Comparison of ENCODE assay signal across 1 cellular context in the genomic region with DNA sequence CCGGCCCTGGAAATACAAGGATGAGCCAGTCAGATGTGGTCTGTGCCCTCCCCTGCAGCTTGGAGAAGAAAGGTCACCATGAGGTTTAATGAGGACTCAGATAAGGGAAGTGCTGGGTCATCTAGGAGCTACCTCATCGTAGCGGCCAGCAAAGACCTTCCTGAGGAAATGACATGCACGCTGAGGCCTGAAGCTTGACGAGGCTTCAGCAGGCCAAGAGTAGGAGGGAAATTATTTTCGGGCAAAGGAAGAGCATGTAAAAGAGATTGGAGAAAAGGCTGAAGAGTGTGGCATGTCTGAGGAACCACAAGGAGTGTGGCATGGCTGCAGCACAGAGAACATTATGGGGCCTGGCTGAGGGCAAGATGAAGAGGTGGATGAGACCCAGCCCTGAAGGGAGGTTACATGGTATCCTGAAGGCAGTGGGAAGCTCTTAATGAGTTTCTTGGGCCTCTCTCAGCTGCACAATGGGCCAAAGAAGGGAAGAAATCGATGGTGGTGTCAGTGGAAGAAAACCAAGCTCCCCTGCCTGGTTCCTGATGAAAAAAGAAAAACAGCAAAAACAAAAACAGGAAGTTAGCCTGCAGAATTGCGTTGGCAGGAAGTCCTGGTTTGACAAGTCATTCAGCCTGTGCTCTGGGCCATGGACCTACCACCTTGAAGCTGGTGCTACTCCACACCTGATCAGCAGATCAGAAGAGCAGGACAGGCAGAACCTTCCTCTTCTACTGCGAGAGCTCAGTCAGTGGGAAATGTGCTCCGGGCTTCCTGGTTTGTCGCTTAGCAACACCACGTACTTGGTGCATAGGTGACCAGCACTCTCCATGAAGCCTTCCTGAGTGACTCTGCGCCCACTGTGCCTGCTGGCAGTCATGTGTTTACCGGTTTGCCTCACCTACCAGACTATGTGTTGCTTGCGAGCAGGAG.
TF ChIP-seq lines count a peak whose summit lies in the region.

No MANE protein-coding gene starts in this region.

TF ChIP-seq in K562, 482 proteins besides CTCF, POLR2A, EP300 and RAD21 (continued from another document and continues in another):
- TF ChIP-seq, protein P1, sequence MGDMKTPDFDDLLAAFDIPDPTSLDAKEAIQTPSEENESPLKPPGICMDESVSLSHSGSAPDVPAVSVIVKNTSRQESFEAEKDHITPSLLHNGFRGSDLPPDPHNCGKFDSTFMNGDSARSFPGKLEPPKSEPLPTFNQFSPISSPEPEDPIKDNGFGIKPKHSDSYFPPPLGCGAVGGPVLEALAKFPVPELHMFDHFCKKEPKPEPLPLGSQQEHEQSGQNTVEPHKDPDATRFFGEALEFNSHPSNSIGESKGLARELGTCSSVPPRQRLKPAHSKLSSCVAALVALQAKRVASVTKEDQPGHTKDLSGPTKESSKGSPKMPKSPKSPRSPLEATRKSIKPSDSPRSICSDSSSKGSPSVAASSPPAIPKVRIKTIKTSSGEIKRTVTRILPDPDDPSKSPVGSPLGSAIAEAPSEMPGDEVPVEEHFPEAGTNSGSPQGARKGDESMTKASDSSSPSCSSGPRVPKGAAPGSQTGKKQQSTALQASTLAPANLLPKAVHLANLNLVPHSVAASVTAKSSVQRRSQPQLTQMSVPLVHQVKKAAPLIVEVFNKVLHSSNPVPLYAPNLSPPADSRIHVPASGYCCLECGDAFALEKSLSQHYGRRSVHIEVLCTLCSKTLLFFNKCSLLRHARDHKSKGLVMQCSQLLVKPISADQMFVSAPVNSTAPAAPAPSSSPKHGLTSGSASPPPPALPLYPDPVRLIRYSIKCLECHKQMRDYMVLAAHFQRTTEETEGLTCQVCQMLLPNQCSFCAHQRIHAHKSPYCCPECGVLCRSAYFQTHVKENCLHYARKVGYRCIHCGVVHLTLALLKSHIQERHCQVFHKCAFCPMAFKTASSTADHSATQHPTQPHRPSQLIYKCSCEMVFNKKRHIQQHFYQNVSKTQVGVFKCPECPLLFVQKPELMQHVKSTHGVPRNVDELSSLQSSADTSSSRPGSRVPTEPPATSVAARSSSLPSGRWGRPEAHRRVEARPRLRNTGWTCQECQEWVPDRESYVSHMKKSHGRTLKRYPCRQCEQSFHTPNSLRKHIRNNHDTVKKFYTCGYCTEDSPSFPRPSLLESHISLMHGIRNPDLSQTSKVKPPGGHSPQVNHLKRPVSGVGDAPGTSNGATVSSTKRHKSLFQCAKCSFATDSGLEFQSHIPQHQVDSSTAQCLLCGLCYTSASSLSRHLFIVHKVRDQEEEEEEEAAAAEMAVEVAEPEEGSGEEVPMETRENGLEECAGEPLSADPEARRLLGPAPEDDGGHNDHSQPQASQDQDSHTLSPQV (IDR thresholded peaks at IDR 0.05), result peak; percentile 99
- TF ChIP-seq SMARCE1 (IDR thresholded peaks at IDR 0.05) (peak; percentile 88), MYBL2 (IDR thresholded peaks at IDR 0.05; ENCODE audit: low read depth) (no peak), MYBL2 (CRISPR knock-in tag; IDR thresholded peaks at IDR 0.05; ENCODE audit: borderline replicate concordance) (no peak), OTX1 (CRISPR knock-in tag; IDR thresholded peaks at IDR 0.05) (peak; percentile 93), ZBTB1 (CRISPR knock-in tag; IDR thresholded peaks at IDR 0.05; ENCODE audit: borderline replicate concordance, low read depth) (no peak), ZNF589 (CRISPR knock-in tag; IDR thresholded peaks at IDR 0.05; ENCODE audit: low read depth) (peak; percentile 97), SMAD2 (IDR thresholded peaks at IDR 0.05; ENCODE audit: low read depth, low read length) (no peak), U2AF1 (optimal IDR thresholded peaks at IDR 0.05; ENCODE audit: low read depth, low read length) (no peak), ETV5 (CRISPR knock-in tag; IDR thresholded peaks at IDR 0.05; ENCODE audit: low read depth) (peak; percentile 76), SMAD4 (CRISPR knock-in tag; conservative IDR thresholded peaks at IDR 0.05) (peak; percentile 81), SRSF9 (IDR thresholded peaks at IDR 0.05; ENCODE audit: borderline replicate concordance, low read depth, low read length) (no peak), PHF20 (IDR thresholded peaks at IDR 0.05; ENCODE audit: partially characterized antibody) (peak; percentile 7), FOXK2 (conservative IDR thresholded peaks at IDR 0.05 in 1 of 2, IDR thresholded peaks at IDR 0.05 in 1 of 2; ENCODE audit: low read depth in 2 of 2) (peak in 1 of 2 experiments; percentile 31; a peak in 1 of 4 replicates), KLF10 (CRISPR knock-in tag; IDR thresholded peaks at IDR 0.05) (no peak), TCF3 (CRISPR knock-in tag; IDR thresholded peaks at IDR 0.05) (peak; percentile 86), MAFF (IDR thresholded peaks at IDR 0.05; ENCODE audit: low read length) (peak; percentile 94), SAFB2 (IDR thresholded peaks at IDR 0.05; ENCODE audit: borderline replicate concordance, low read depth, low read length, severe bottlenecking) (no peak), ZNF830 (CRISPR knock-in tag; IDR thresholded peaks at IDR 0.05) (no peak), MTA2 (IDR thresholded peaks at IDR 0.05; ENCODE audit: low read depth) (peak; percentile 60), ZNF785 (CRISPR knock-in tag; IDR thresholded peaks at IDR 0.05) (no peak), CBFA2T2 (conservative IDR thresholded peaks at IDR 0.05) (peak; percentile 76), CHCHD3 (CRISPR knock-in tag; IDR thresholded peaks at IDR 0.05) (no peak)
- TF ChIP-seq, protein P2, sequence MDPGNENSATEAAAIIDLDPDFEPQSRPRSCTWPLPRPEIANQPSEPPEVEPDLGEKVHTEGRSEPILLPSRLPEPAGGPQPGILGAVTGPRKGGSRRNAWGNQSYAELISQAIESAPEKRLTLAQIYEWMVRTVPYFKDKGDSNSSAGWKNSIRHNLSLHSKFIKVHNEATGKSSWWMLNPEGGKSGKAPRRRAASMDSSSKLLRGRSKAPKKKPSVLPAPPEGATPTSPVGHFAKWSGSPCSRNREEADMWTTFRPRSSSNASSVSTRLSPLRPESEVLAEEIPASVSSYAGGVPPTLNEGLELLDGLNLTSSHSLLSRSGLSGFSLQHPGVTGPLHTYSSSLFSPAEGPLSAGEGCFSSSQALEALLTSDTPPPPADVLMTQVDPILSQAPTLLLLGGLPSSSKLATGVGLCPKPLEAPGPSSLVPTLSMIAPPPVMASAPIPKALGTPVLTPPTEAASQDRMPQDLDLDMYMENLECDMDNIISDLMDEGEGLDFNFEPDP (CRISPR knock-in tag; IDR thresholded peaks at IDR 0.05), result no peak
- TF ChIP-seq, protein P3, sequence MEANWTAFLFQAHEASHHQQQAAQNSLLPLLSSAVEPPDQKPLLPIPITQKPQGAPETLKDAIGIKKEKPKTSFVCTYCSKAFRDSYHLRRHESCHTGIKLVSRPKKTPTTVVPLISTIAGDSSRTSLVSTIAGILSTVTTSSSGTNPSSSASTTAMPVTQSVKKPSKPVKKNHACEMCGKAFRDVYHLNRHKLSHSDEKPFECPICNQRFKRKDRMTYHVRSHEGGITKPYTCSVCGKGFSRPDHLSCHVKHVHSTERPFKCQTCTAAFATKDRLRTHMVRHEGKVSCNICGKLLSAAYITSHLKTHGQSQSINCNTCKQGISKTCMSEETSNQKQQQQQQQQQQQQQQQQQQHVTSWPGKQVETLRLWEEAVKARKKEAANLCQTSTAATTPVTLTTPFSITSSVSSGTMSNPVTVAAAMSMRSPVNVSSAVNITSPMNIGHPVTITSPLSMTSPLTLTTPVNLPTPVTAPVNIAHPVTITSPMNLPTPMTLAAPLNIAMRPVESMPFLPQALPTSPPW (CRISPR knock-in tag; IDR thresholded peaks at IDR 0.05), result peak; percentile 70
- TF ChIP-seq, protein P4, sequence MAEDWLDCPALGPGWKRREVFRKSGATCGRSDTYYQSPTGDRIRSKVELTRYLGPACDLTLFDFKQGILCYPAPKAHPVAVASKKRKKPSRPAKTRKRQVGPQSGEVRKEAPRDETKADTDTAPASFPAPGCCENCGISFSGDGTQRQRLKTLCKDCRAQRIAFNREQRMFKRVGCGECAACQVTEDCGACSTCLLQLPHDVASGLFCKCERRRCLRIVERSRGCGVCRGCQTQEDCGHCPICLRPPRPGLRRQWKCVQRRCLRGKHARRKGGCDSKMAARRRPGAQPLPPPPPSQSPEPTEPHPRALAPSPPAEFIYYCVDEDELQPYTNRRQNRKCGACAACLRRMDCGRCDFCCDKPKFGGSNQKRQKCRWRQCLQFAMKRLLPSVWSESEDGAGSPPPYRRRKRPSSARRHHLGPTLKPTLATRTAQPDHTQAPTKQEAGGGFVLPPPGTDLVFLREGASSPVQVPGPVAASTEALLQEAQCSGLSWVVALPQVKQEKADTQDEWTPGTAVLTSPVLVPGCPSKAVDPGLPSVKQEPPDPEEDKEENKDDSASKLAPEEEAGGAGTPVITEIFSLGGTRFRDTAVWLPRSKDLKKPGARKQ (CRISPR knock-in tag; IDR thresholded peaks at IDR 0.05), result no peak
- TF ChIP-seq, protein P5, sequence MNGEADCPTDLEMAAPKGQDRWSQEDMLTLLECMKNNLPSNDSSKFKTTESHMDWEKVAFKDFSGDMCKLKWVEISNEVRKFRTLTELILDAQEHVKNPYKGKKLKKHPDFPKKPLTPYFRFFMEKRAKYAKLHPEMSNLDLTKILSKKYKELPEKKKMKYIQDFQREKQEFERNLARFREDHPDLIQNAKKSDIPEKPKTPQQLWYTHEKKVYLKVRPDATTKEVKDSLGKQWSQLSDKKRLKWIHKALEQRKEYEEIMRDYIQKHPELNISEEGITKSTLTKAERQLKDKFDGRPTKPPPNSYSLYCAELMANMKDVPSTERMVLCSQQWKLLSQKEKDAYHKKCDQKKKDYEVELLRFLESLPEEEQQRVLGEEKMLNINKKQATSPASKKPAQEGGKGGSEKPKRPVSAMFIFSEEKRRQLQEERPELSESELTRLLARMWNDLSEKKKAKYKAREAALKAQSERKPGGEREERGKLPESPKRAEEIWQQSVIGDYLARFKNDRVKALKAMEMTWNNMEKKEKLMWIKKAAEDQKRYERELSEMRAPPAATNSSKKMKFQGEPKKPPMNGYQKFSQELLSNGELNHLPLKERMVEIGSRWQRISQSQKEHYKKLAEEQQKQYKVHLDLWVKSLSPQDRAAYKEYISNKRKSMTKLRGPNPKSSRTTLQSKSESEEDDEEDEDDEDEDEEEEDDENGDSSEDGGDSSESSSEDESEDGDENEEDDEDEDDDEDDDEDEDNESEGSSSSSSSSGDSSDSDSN (IDR thresholded peaks at IDR 0.05; ENCODE audit: borderline replicate concordance in 1 of 2, low read depth in 2 of 2, low read length in 2 of 2), result peak in 1 of 2 experiments; percentile 65; a peak in 1 of 4 replicates
- TF ChIP-seq, protein P6, sequence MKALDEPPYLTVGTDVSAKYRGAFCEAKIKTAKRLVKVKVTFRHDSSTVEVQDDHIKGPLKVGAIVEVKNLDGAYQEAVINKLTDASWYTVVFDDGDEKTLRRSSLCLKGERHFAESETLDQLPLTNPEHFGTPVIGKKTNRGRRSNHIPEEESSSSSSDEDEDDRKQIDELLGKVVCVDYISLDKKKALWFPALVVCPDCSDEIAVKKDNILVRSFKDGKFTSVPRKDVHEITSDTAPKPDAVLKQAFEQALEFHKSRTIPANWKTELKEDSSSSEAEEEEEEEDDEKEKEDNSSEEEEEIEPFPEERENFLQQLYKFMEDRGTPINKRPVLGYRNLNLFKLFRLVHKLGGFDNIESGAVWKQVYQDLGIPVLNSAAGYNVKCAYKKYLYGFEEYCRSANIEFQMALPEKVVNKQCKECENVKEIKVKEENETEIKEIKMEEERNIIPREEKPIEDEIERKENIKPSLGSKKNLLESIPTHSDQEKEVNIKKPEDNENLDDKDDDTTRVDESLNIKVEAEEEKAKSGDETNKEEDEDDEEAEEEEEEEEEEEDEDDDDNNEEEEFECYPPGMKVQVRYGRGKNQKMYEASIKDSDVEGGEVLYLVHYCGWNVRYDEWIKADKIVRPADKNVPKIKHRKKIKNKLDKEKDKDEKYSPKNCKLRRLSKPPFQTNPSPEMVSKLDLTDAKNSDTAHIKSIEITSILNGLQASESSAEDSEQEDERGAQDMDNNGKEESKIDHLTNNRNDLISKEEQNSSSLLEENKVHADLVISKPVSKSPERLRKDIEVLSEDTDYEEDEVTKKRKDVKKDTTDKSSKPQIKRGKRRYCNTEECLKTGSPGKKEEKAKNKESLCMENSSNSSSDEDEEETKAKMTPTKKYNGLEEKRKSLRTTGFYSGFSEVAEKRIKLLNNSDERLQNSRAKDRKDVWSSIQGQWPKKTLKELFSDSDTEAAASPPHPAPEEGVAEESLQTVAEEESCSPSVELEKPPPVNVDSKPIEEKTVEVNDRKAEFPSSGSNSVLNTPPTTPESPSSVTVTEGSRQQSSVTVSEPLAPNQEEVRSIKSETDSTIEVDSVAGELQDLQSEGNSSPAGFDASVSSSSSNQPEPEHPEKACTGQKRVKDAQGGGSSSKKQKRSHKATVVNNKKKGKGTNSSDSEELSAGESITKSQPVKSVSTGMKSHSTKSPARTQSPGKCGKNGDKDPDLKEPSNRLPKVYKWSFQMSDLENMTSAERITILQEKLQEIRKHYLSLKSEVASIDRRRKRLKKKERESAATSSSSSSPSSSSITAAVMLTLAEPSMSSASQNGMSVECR (CRISPR knock-in tag; IDR thresholded peaks at IDR 0.05), result no peak
- TF ChIP-seq, protein P7, sequence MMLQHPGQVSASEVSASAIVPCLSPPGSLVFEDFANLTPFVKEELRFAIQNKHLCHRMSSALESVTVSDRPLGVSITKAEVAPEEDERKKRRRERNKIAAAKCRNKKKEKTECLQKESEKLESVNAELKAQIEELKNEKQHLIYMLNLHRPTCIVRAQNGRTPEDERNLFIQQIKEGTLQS (IDR thresholded peaks at IDR 0.05), result peak; percentile 80
- TF ChIP-seq, protein P7 (CRISPR knock-in tag; conservative IDR thresholded peaks at IDR 0.05), result no peak; the same call in 1 of the 2 replicates
- TF ChIP-seq, protein P8, sequence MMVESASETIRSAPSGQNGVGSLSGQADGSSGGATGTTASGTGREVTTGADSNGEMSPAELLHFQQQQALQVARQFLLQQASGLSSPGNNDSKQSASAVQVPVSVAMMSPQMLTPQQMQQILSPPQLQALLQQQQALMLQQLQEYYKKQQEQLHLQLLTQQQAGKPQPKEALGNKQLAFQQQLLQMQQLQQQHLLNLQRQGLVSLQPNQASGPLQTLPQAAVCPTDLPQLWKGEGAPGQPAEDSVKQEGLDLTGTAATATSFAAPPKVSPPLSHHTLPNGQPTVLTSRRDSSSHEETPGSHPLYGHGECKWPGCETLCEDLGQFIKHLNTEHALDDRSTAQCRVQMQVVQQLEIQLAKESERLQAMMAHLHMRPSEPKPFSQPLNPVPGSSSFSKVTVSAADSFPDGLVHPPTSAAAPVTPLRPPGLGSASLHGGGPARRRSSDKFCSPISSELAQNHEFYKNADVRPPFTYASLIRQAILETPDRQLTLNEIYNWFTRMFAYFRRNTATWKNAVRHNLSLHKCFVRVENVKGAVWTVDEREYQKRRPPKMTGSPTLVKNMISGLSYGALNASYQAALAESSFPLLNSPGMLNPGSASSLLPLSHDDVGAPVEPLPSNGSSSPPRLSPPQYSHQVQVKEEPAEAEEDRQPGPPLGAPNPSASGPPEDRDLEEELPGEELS (CRISPR knock-in tag; IDR thresholded peaks at IDR 0.05; ENCODE audit: borderline replicate concordance), result peak; percentile 27; the same call in 1 of the 2 replicates
- TF ChIP-seq, protein P9, sequence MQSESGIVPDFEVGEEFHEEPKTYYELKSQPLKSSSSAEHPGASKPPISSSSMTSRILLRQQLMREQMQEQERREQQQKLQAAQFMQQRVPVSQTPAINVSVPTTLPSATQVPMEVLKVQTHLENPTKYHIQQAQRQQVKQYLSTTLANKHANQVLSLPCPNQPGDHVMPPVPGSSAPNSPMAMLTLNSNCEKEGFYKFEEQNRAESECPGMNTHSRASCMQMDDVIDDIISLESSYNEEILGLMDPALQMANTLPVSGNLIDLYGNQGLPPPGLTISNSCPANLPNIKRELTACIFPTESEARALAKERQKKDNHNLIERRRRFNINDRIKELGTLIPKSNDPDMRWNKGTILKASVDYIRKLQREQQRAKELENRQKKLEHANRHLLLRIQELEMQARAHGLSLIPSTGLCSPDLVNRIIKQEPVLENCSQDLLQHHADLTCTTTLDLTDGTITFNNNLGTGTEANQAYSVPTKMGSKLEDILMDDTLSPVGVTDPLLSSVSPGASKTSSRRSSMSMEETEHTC (IDR thresholded peaks at IDR 0.05), result no peak
